Comparison of ENCODE assay signal across 1 cellular context in the genomic region with DNA sequence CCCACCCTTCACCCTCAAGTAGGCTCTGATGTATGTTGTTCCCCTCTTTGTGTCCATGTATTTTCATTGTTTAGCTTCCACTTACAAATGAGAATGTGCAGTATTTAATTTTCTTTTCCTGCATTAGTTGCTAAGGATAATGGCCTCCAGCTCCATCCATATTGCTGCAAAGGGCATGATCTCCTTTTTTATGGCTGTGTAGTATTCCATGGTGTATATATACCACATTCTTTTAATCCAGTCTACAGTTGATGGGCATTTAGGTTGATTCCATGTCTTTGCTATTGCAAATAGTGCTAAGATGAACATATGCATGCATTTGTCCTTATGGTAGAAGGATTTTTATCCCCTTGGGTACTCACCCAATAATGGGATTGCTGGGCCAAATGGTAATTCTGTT.
TF ChIP-seq lines count a peak whose summit lies in the region.

No MANE protein-coding gene starts in this region.

TF ChIP-seq in K562, 482 proteins besides CTCF, POLR2A, EP300 and RAD21 (continued from another document):
- no peak for TF ChIP-seq HBP1 (CRISPR knock-in tag; IDR thresholded peaks at IDR 0.05)
- TF ChIP-seq HOXB6 (CRISPR knock-in tag; IDR thresholded peaks at IDR 0.05; ENCODE audit: borderline replicate concordance) = no peak
- TF ChIP-seq SRF (CRISPR knock-in tag; IDR thresholded peaks at IDR 0.05) = no peak
- TF ChIP-seq RBM25 (IDR thresholded peaks at IDR 0.05; ENCODE audit: low read depth, low read length, severe bottlenecking) = peak; percentile 67
- TF ChIP-seq MTA1 (IDR thresholded peaks at IDR 0.05; ENCODE audit: borderline replicate concordance) = no peak
- peak; percentile 99 for TF ChIP-seq ZNF146 (CRISPR knock-in tag; IDR thresholded peaks at IDR 0.05; ENCODE audit: unreplicated experiment)
- TF ChIP-seq KDM1A (IDR thresholded peaks at IDR 0.05) = peak; percentile 24 to 67; a peak in 1 of 4 replicates
- peak; percentile 85 for TF ChIP-seq BCOR (IDR thresholded peaks at IDR 0.05)
